In genomic region chr7:21605008-21605407, GRCh38 we compare ENCODE assay signal across 26 cellular contexts.
A peak's percentile ranks its signal among the peaks of the same experiment; 100 is the strongest.
DNase-seq lines count a peak whose midpoint lies in the region; ATAC-seq and TF ChIP-seq lines count a peak whose summit lies in the region.
"Had no signal": no experiment of that assay in that cellular context is flagged by ENCODE, and none has a peak within 500 bp of the region (broad histone marks: within the 10 kb centered on the region; RNA-seq: fewer than 3 reads in every experiment).

No MANE protein-coding gene starts in this region.

- 0 out of 2 replicates have a peak overlapping the region, but pooled peaks have one; percentile 17 for H2AFZ ChIP-seq in PC-9
- H2AFZ ChIP-seq in neural progenitor cell (replicated peaks), result no peak overlapping the region

- H4K20me1 ChIP-seq in PC-9 (ENCODE audit: insufficient read depth) (no peaks in the 10 kb centered on the region), neural progenitor cell (ENCODE audit: low read depth) (no peaks in the 10 kb centered on the region)
- H4K20me1 ChIP-seq: BLaER1 had no signal

- H3K9me3 ChIP-seq in PC-9 (ENCODE audit: insufficient read depth, low read depth), result no peaks in the 10 kb centered on the region
- H3K9me3 ChIP-seq in SJSA1 (replicated peaks), result no peaks in the 10 kb centered on the region
- H3K9me3 ChIP-seq in left lung, result no peaks in the 10 kb centered on the region
- no peaks in the 10 kb centered on the region for H3K9me3 ChIP-seq in neural progenitor cell (ENCODE audit: low read depth)
- H3K9me3 ChIP-seq: BE2C, BLaER1 had no signal

- H3K27ac ChIP-seq in PC-9 (no peak overlapping the region), SJSA1 (peak overlapping the region; percentile 44), left lung (no peak overlapping the region), neural progenitor cell (no peak overlapping the region)
- H3K27ac ChIP-seq: BLaER1 had no signal

- H3K4me1 ChIP-seq in PC-9 (replicated peaks; ENCODE audit: insufficient read depth) (no peaks in the 10 kb centered on the region), SJSA1 (replicated peaks) (peaks cover 31% of the 10 kb centered on the region), left lung (no peaks in the 10 kb centered on the region), neural progenitor cell (peaks cover 12% of the 10 kb centered on the region)
- H3K4me1 ChIP-seq: BE2C, BLaER1 had no signal

- no peak overlapping the region for H3K4me3 ChIP-seq in PC-9
- no peak overlapping the region for H3K4me3 ChIP-seq in SJSA1
- no peak overlapping the region for H3K4me3 ChIP-seq in left lung
- no peak overlapping the region for H3K4me3 ChIP-seq in neural progenitor cell
- H3K4me3 ChIP-seq: BLaER1, GM12878 had no signal

- H3K9me3 Mint-ChIP-seq in neural progenitor cell (no peaks in the 10 kb centered on the region), progenitor cell of endocrine pancreas (ENCODE audit: low read depth) (no peaks in the 10 kb centered on the region)
- no peaks in the 10 kb centered on the region for H3K9me3 Mint-ChIP-seq in effector memory CD8-positive, alpha-beta T cell
- no peaks in the 10 kb centered on the region for H3K9me3 Mint-ChIP-seq in activated naive CD8-positive, alpha-beta T cell treated with anti-CD3 and anti-CD28 coated beads for 36 hours
- H3K9me3 Mint-ChIP-seq: CD8-positive, alpha-beta memory T cell had no signal

- no peak overlapping the region for H3K9ac ChIP-seq in neural progenitor cell
- H3K9ac ChIP-seq: BLaER1 had no signal

- H3K9me2 ChIP-seq in PC-9 (ENCODE audit: insufficient read depth), result no peaks in the 10 kb centered on the region

- ATAC-seq in left lung (peak; percentile 70), GM19463 (IDR thresholded peaks at IDR 0.05; ENCODE audit: unreplicated experiment) (no peak)
- no peak for ATAC-seq in effector memory CD8-positive, alpha-beta T cell (replicated peaks)

- H3K36me3 ChIP-seq in PC-9 (ENCODE audit: low read depth) (no peaks in the 10 kb centered on the region), SJSA1 (no peaks in the 10 kb centered on the region), left lung (no peaks in the 10 kb centered on the region), neural progenitor cell (no peaks in the 10 kb centered on the region)
- H3K36me3 ChIP-seq: BE2C, BLaER1 had no signal

- no TSS peak for BruUV-seq in PC-9 (replicated peaks; lab: Mats Ljungman, UMichigan)

- intact Hi-C loops in PC-9 (cut with micrococcal nuclease; ENCODE audit: unreplicated experiment) (no loop called here), left lung (cut with DNase I) (no loop called here)

- H3K4me1 Mint-ChIP-seq in neural progenitor cell, result no peaks in the 10 kb centered on the region
- peaks cover 4 to 6% of the 10 kb centered on the region in 2 donors for H3K4me1 Mint-ChIP-seq in effector memory CD8-positive, alpha-beta T cell (ENCODE audit: low read depth in 2 of 2)
- no peaks in the 10 kb centered on the region for H3K4me1 Mint-ChIP-seq in progenitor cell of endocrine pancreas (ENCODE audit: low read depth)
- H3K4me1 Mint-ChIP-seq in activated naive CD8-positive, alpha-beta T cell treated with anti-CD3 and anti-CD28 coated beads for 36 hours, result peaks cover 11% of the 10 kb centered on the region
- H3K4me1 Mint-ChIP-seq: CD14-positive monocyte had no signal

- H3K4me2 ChIP-seq in PC-9, result no peak overlapping the region
- H3K4me2 ChIP-seq in neural progenitor cell, result peak overlapping the region; percentile 60
- H3K4me2 ChIP-seq: BLaER1 had no signal

- H3K27me3 Mint-ChIP-seq in neural progenitor cell (ENCODE audit: insufficient read depth, low read depth), result peaks cover 2% of the 10 kb centered on the region
- H3K27me3 Mint-ChIP-seq in effector memory CD8-positive, alpha-beta T cell, result peaks cover 44 to 55% of the 10 kb centered on the region in 2 donors
- no peaks in the 10 kb centered on the region for H3K27me3 Mint-ChIP-seq in progenitor cell of endocrine pancreas
- peaks cover 11% of the 10 kb centered on the region for H3K27me3 Mint-ChIP-seq in activated naive CD8-positive, alpha-beta T cell treated with anti-CD3 and anti-CD28 coated beads for 36 hours

- no peak overlapping the region for H3K4me3 Mint-ChIP-seq in neural progenitor cell
- H3K4me3 Mint-ChIP-seq in effector memory CD8-positive, alpha-beta T cell, result no peak overlapping the region
- no peak overlapping the region for H3K4me3 Mint-ChIP-seq in progenitor cell of endocrine pancreas (ENCODE audit: low read depth)
- H3K4me3 Mint-ChIP-seq in activated naive CD8-positive, alpha-beta T cell treated with anti-CD3 and anti-CD28 coated beads for 36 hours, result no peak overlapping the region
- H3K4me3 Mint-ChIP-seq: CD14-positive monocyte; CD4-positive, CD25-positive, alpha-beta regulatory T cell; CD8-positive, alpha-beta memory T cell had no signal

- POLR2A ChIA-PET in PC-9 (lab: Charles Lee; ENCODE audit: unreplicated experiment), result no interaction called here

- H3K27ac Mint-ChIP-seq in neural progenitor cell (no peak overlapping the region), progenitor cell of endocrine pancreas (no peak overlapping the region)
- no peak overlapping the region for H3K27ac Mint-ChIP-seq in effector memory CD8-positive, alpha-beta T cell
- H3K27ac Mint-ChIP-seq in activated naive CD8-positive, alpha-beta T cell treated with anti-CD3 and anti-CD28 coated beads for 36 hours, result no peak overlapping the region
- H3K27ac Mint-ChIP-seq: CD14-positive monocyte; CD4-positive, alpha-beta memory T cell; CD8-positive, alpha-beta memory T cell had no signal

- no peak for DNase-seq in PC-9
- peak in 1 of 2 experiments; percentile 33 for DNase-seq in SJSA1 (ENCODE audit: low read depth in 1 of 2, low spot score in 2 of 2)
- no peak for DNase-seq in left lung
- DNase-seq in neural progenitor cell (ENCODE audit: low spot score), result no peak
- DNase-seq in effector memory CD8-positive, alpha-beta T cell, result no peak
- no peak for DNase-seq in progenitor cell of endocrine pancreas (ENCODE audit: low spot score, unreplicated experiment)
- no peak for DNase-seq in activated naive CD8-positive, alpha-beta T cell treated with anti-CD3 and anti-CD28 coated beads for 36 hours
- DNase-seq: 8988T; ACHN; BE2C; C1 segment of cervical spinal cord; CD4-positive, alpha-beta memory T cell; CD4-positive, CD25-positive, alpha-beta regulatory T cell; CD8-positive, alpha-beta memory T cell; COR-L47; DMS 273 treated with DMSO at 0.1 percent for 48 hours; DMS153; DMS53; DMS79; DND-41; EL; GDM1 had no signal

- H3K27me3 ChIP-seq in PC-9 (ENCODE audit: insufficient read depth, low read depth), result no peaks in the 10 kb centered on the region
- no peaks in the 10 kb centered on the region for H3K27me3 ChIP-seq in SJSA1 (replicated peaks)
- no peaks in the 10 kb centered on the region for H3K27me3 ChIP-seq in left lung
- no peaks in the 10 kb centered on the region for H3K27me3 ChIP-seq in neural progenitor cell
- H3K27me3 ChIP-seq: BLaER1 had no signal

- TF ChIP-seq CTCF in PC-9 (conservative IDR thresholded peaks at IDR 0.05) (no peak), left lung (IDR thresholded peaks at IDR 0.05) (no peak), neural progenitor cell (IDR thresholded peaks at IDR 0.05) (no peak), progenitor cell of endocrine pancreas (IDR thresholded peaks at IDR 0.05; ENCODE audit: unreplicated experiment) (no peak)

- H3F3A ChIP-seq in PC-9 (ENCODE audit: insufficient read depth, low read depth), result no peaks in the 10 kb centered on the region
- H3F3A ChIP-seq in neural progenitor cell (ENCODE audit: low read depth), result peaks cover 11% of the 10 kb centered on the region

- CTCF ChIA-PET in PC-9 (lab: Charles Lee), result no interaction called here

- no peaks in the 10 kb centered on the region for H3K79me2 ChIP-seq in PC-9 (ENCODE audit: low read depth)
- H3K79me2 ChIP-seq in neural progenitor cell (ENCODE audit: low read depth), result no peaks in the 10 kb centered on the region

- H3K36me3 Mint-ChIP-seq in neural progenitor cell (peaks cover 1% of the 10 kb centered on the region), progenitor cell of endocrine pancreas (ENCODE audit: insufficient read depth) (no peaks in the 10 kb centered on the region)
- no peaks in the 10 kb centered on the region for H3K36me3 Mint-ChIP-seq in effector memory CD8-positive, alpha-beta T cell (ENCODE audit: insufficient read depth)
- no peaks in the 10 kb centered on the region for H3K36me3 Mint-ChIP-seq in activated naive CD8-positive, alpha-beta T cell treated with anti-CD3 and anti-CD28 coated beads for 36 hours
- H3K36me3 Mint-ChIP-seq: CD14-positive monocyte; CD4-positive, alpha-beta memory T cell; CD4-positive, CD25-positive, alpha-beta regulatory T cell; CD8-positive, alpha-beta memory T cell had no signal
